ENCODE assay signal across 10 cellular contexts in genomic region chr1:208895171-208895570, GRCh38.
"Had no signal": no experiment of that assay in that cellular context is flagged by ENCODE, and none has a peak within 500 bp of the region (broad histone marks: within the 10 kb centered on the region; RNA-seq: fewer than 3 reads in every experiment).

No MANE protein-coding gene starts in this region.

- H3K4me1 ChIP-seq: HAP-1 had no signal

- H3K27ac Mint-ChIP-seq: GM23338, HFFc6 had no signal

- ATAC-seq: GM23338, HCT116, K562 had no signal

- H3K9me3 ChIP-seq: HAP-1 had no signal

- H3K36me3 ChIP-seq: HAP-1 had no signal

- FAIRE-seq: H1, H54, HTR-8/SVneo, K562 had no signal

- H3K4me3 Mint-ChIP-seq: GM23338, HFFc6 had no signal

- DNase-seq: HFFc6, IMR-90, KG1 had no signal

- H3K4me3 ChIP-seq: GM23338, HAP-1, K562 had no signal

- H3K9me3 Mint-ChIP-seq: GM23338 had no signal

- H3K4me2 ChIP-seq: GM23338 had no signal

- H2AFZ ChIP-seq: GM23338 had no signal
